8 cellular contexts compared by ENCODE assay signal in the genomic region with DNA sequence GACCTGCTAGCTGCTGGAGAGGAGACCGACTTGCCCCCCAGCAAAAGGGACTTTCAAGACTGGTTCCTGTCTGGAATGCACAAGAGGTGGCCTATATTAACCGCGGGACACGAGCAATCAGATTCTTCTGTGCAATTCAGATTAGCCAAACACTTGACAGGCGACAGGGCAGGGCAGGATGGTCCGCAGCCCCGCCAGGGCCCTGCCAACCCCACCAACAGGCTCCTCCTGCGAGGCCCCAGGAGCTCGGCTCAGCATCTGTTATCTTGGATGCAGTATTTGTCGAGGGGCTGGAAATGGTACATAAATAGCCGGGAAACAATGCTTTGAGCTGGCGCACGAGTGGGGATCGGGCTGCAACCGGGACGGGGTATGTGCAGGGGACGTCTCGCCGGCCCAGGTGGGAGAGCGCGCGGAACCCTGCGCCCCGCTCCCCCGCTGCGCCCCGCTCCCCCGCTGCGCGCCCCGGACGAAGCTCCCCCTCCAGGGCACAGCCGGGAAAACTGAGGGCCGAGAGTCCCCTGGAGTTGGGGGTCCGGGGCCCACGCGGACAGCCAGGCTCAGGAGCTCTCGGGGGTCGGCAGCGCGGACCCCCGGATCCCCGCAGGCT. TPM values are rescaled to one million over a fixed set of nuclear protein-coding genes. Genes with fewer than 3 reads are reported as not detected.
A peak's percentile ranks its signal among the peaks of the same experiment; 100 is the strongest.
DNase-seq lines count a peak whose midpoint lies in the region; ATAC-seq, FAIRE-seq and TF ChIP-seq lines count a peak whose summit lies in the region.

No MANE protein-coding gene starts in this region.

- H3K36me3 ChIP-seq in astrocyte (ENCODE audit: insufficient read depth, low read length) (no peaks in the 10 kb centered on the region), HepG2 (replicated peaks in 1 of 2; ENCODE audit: control insufficient read depth in 1 of 2, insufficient read depth in 2 of 2, low read length in 2 of 2) (no peaks in the 10 kb centered on the region), transverse colon (no peaks in the 10 kb centered on the region)

- DNase-seq in stimulated activated CD4-positive, alpha-beta T cell treated with anti-CD3 and anti-CD28 coated beads, Interleukin-15, amount 100 ng/mL, for 24 hours: peak; percentile 11
- DNase-seq in stimulated activated CD4-positive, alpha-beta T cell treated with anti-CD3 and anti-CD28 coated beads, Interleukin-1b, Interleukin-23, amount 100 ng/mL, for 48 hours: no peak
- DNase-seq in astrocyte (ENCODE audit: low read depth) (no peak), HepG2 (ENCODE audit: low spot score) (no peak), transverse colon (no peak)

- H3K4me1 ChIP-seq in astrocyte (ENCODE audit: insufficient read depth, low read length) (peaks cover 11% of the 10 kb centered on the region), HepG2 (ENCODE audit: insufficient read depth, low read length) (peaks cover 23% of the 10 kb centered on the region), transverse colon (peaks cover 0 to 14% (median 6%) of the 10 kb centered on the region in 4 donors)

- TF ChIP-seq CTCF in astrocyte (IDR thresholded peaks at IDR 0.05; ENCODE audit: insufficient read depth, low read depth, low read length) (no peak), HepG2 (CRISPR knock-in tag; IDR thresholded peaks at IDR 0.05) (no peak), transverse colon (IDR thresholded peaks at IDR 0.05) (no peak)

- TF ChIP-seq RAD21 in HepG2 (CRISPR knock-in tag; IDR thresholded peaks at IDR 0.05): no peak

- H3K4me3 ChIP-seq in astrocyte (ENCODE audit: insufficient read depth, low read depth, low read length) (peak overlapping the region; percentile 56), HepG2 (replicated peaks in 1 of 3; ENCODE audit: insufficient read depth in 1 of 3, low read depth in 2 of 3, low read length in 3 of 3) (peak overlapping the region; percentile 34 to 69 (median 40); a peak in 4 of 6 replicates), transverse colon (peak overlapping the region; percentile 35 to 60 (median 53))

- FAIRE-seq in astrocyte (lab: Jason Lieb, UNC): no peak
- FAIRE-seq in HepG2 (lab: Jason Lieb, UNC): no peak

- H3K27me3 ChIP-seq in astrocyte (ENCODE audit: insufficient read depth, low read length) (peaks cover 2% of the 10 kb centered on the region), HepG2 (ENCODE audit: control insufficient read depth in 1 of 2, insufficient read depth in 2 of 2, low read length in 2 of 2) (peaks cover 7 to 36% of the 10 kb centered on the region in 2 experiments), transverse colon (peaks cover 26% of the 10 kb centered on the region)

- BruUV-seq in HepG2 (replicated peaks; lab: Mats Ljungman, UMichigan): no TSS peak

- no peak for TF ChIP-seq EP300 in HepG2 (IDR thresholded peaks at IDR 0.05; ENCODE audit: low read depth in 2 of 2, low read length in 2 of 2)
- TF ChIP-seq EP300 in HepG2 (CRISPR knock-in tag; IDR thresholded peaks at IDR 0.05; ENCODE audit: borderline replicate concordance): no peak
- TF ChIP-seq EP300 in transverse colon (IDR thresholded peaks at IDR 0.05; ENCODE audit: low read depth): no peak

- in situ Hi-C loops in HepG2 (cut with HindIII; ENCODE audit: extremely low pct_ligation_motif_present, low pct_unique_long_range_greater_than_20kb) (no loop called here), transverse colon (cut with MboI; ENCODE audit: low pct_ligation_motif_present in 1 of 4, low pct_unique_long_range_greater_than_20kb in 1 of 4, low sequenced_read_pairs in 3 of 4) (no loop called here)

- 30% methylated on average over 22 of the region's 43 CpGs for WGBS in HepG2 (ENCODE audit: low lambda C conversion rate)
- 16% methylated on average over 26 of the region's 43 CpGs; no CpG with 5 or more reads in 1 of the 2 donors for WGBS in transverse colon (ENCODE audit: low coverage in 1 of 2), 2 donors

- H2AFZ ChIP-seq in astrocyte (ENCODE audit: low read depth, low read length) (peak overlapping the region; percentile 79), HepG2 (ENCODE audit: low read length) (no peak overlapping the region)

- ATAC-seq in HepG2 (peak; percentile 6; the same call in 2 of the 3 replicates), GM18502 (IDR thresholded peaks at IDR 0.05; ENCODE audit: poor library complexity, unreplicated experiment) (no peak), HG02852 (IDR thresholded peaks at IDR 0.05; ENCODE audit: unreplicated experiment) (no peak), GM21717 (IDR thresholded peaks at IDR 0.05; ENCODE audit: unreplicated experiment) (no peak)

- peak overlapping the region; percentile 89 for H3K4me2 ChIP-seq in astrocyte (ENCODE audit: low read length)
- peak overlapping the region; percentile 66 for H3K4me2 ChIP-seq in HepG2 (ENCODE audit: low read depth, low read length)

- TF ChIP-seq POLR2A in HepG2 (IDR thresholded peaks at IDR 0.05; ENCODE audit: insufficient read depth in 1 of 2, low read depth in 2 of 2, low read length in 2 of 2): no peak
- TF ChIP-seq POLR2A in transverse colon (IDR thresholded peaks at IDR 0.05): no peak

- H3K9me3 Mint-ChIP-seq in astrocyte (ENCODE audit: unreplicated experiment): peaks cover 3% of the 10 kb centered on the region

- POLR2A ChIA-PET in HepG2 (lab: Yijun Ruan, JAX): interaction anchor here (0.6 to 0.9 kb wide), 2 partner anchors 91 to 107 kb away, joined by 3 read pairs; a partner anchor contains a TSS

- H3K27ac ChIP-seq in astrocyte (ENCODE audit: low read depth, low read length) (no peak overlapping the region), HepG2 (ENCODE audit: extremely low read length, insufficient read depth, low read length) (no peak overlapping the region), transverse colon (peak overlapping the region; percentile 59 to 79 (median 66))

- no peaks in the 10 kb centered on the region for H4K20me1 ChIP-seq in astrocyte (ENCODE audit: insufficient read depth, low read length)
- H4K20me1 ChIP-seq in HepG2 (ENCODE audit: insufficient read depth, low read length): no peaks in the 10 kb centered on the region

- H3K79me2 ChIP-seq in astrocyte (ENCODE audit: insufficient read depth, low read length) (no peaks in the 10 kb centered on the region), HepG2 (ENCODE audit: insufficient read depth, low read length) (no peaks in the 10 kb centered on the region)

- H3K27ac Mint-ChIP-seq in astrocyte (ENCODE audit: unreplicated experiment): peak overlapping the region; percentile 66

- intact Hi-C loops in HepG2 (cut with micrococcal nuclease; ENCODE audit: unreplicated experiment) (loop anchor here (1.0 to 5.0 kb wide), 2 partner anchors 36 to 53 kb away; no protein-coding TSS in a partner anchor), transverse colon (cut with DNase I; ENCODE audit: low total_unique reads) (no loop called here)

- H3K27me3 Mint-ChIP-seq in astrocyte (ENCODE audit: low read depth, unreplicated experiment): peaks cover 30% of the 10 kb centered on the region

- CTCF ChIA-PET in HepG2 (lab: Yijun Ruan, JAX; ENCODE audit: low intra/inter-chr PET ratio, low total read pairs): interaction anchor here (1.4 to 3.0 kb wide), 3 partner anchors 35 to 85 kb away, joined by 3 to 47 read pairs (median 13); no protein-coding TSS in a partner anchor

- peak overlapping the region; percentile 85 for H3K4me3 Mint-ChIP-seq in astrocyte (ENCODE audit: unreplicated experiment)

- H3K9ac ChIP-seq in astrocyte (ENCODE audit: low read length) (peak overlapping the region; percentile 63), HepG2 (ENCODE audit: insufficient read depth, low read depth, low read length) (0 out of 2 replicates have a peak overlapping the region, but pooled peaks have one; percentile 15)

- no peaks in the 10 kb centered on the region for H3K9me3 ChIP-seq in astrocyte (ENCODE audit: insufficient read depth, low read depth, low read length)
- no peaks in the 10 kb centered on the region for H3K9me3 ChIP-seq in HepG2 (ENCODE audit: low read length)
- no peaks in the 10 kb centered on the region for H3K9me3 ChIP-seq in transverse colon

- no peaks in the 10 kb centered on the region for H3K36me3 Mint-ChIP-seq in astrocyte (ENCODE audit: low read depth, unreplicated experiment)

- peaks cover 10% of the 10 kb centered on the region for H3K4me1 Mint-ChIP-seq in astrocyte (ENCODE audit: low read depth, unreplicated experiment)

RNA-seq across cellular contexts. Expression of a gene that starts 0.7 kb away (rescaled TPM):
- total RNA-seq in astrocyte (0.22 and 0.86 TPM in 2 replicates), HepG2 (2016; rRNA removed; fragmentation: Illumina TruSeq; extraction: Trizol) (0.09 and 0.52 TPM in 2 replicates), transverse colon (1 to 10 TPM in 3 of 4 donors, under 1 TPM in 1; 0.80 to 6.2 (median 1.7) TPM)
- total RNA-seq in HepG2 (2016; cell fraction: cytosol; rRNA removed; fragmentation: Illumina TruSeq; extraction: Trizol; ENCODE audit: low read depth): not detected in 2 replicates
- total RNA-seq in HepG2 (2016; cell fraction: insoluble cytoplasmic fraction; rRNA removed; fragmentation: Illumina TruSeq; extraction: Trizol): 0.06 and 0.11 TPM in 2 replicates
- total RNA-seq in HepG2 (2016; cell fraction: membrane; rRNA removed; fragmentation: Illumina TruSeq; extraction: Trizol): 0.24 TPM in 1 of 2 replicates, not detected in the other
- total RNA-seq in HepG2 (2016; cell fraction: nucleus; rRNA removed; fragmentation: Illumina TruSeq; extraction: Trizol): 0.09 TPM in 1 of 2 replicates, not detected in the other
- 0.05 TPM in 2 replicates for polyA plus RNA-seq in HepG2 (2011; rRNA removed)
- 0.08 and 0.11 TPM in 2 replicates for polyA plus RNA-seq in HepG2 (2011; cell fraction: cytosol; rRNA removed)
- 0.16 and 0.56 TPM in 2 replicates for polyA plus RNA-seq in HepG2 (2011; cell fraction: nucleus; rRNA removed)
- 0.03 and 0.16 TPM in 2 replicates for polyA plus RNA-seq in HepG2 (2012)
- not detected in 2 replicates for polyA plus RNA-seq in HepG2 (2016; cell fraction: cytosol; fragmentation: Illumina TruSeq; extraction: Trizol; ENCODE audit: low read depth)
- polyA plus RNA-seq in HepG2 (2016; cell fraction: insoluble cytoplasmic fraction; fragmentation: Illumina TruSeq; extraction: Trizol; ENCODE audit: low read depth): 0.05 and 0.07 TPM in 2 replicates
- polyA plus RNA-seq in HepG2 (2016; cell fraction: membrane; fragmentation: Illumina TruSeq; extraction: Trizol; ENCODE audit: low read depth): 0.05 TPM in 1 of 2 replicates, not detected in the other
- polyA plus RNA-seq in HepG2 (2016; cell fraction: nucleus; fragmentation: Illumina TruSeq; extraction: Trizol; ENCODE audit: insufficient read depth, low read depth): not detected in 2 replicates
- 1.3 TPM in 1 of 2 replicates, not detected in the other for polyA minus RNA-seq in HepG2 (2011; rRNA and poly(A)+ RNA removed; ENCODE audit: low replicate concordance)
- polyA minus RNA-seq in HepG2 (2011; cell fraction: cytosol; rRNA and poly(A)+ RNA removed): not detected in 2 replicates
- polyA minus RNA-seq in HepG2 (2011; cell fraction: nucleus; rRNA and poly(A)+ RNA removed): 0.52 TPM in 1 of 2 replicates, not detected in the other

RNA-seq across cellular contexts. Expression of a gene that starts 21.0 kb away (rescaled TPM):
- not detected in 2 replicates for total RNA-seq in astrocyte
- not detected in 2 replicates for total RNA-seq in HepG2 (2016; rRNA removed; fragmentation: Illumina TruSeq; extraction: Trizol)
- total RNA-seq in HepG2 (2016; cell fraction: cytosol; rRNA removed; fragmentation: Illumina TruSeq; extraction: Trizol; ENCODE audit: low read depth): not detected in 2 replicates
- total RNA-seq in HepG2 (2016; cell fraction: insoluble cytoplasmic fraction; rRNA removed; fragmentation: Illumina TruSeq; extraction: Trizol): not detected in 2 replicates
- total RNA-seq in HepG2 (2016; cell fraction: membrane; rRNA removed; fragmentation: Illumina TruSeq; extraction: Trizol): not detected in 2 replicates
- total RNA-seq in HepG2 (2016; cell fraction: nucleus; rRNA removed; fragmentation: Illumina TruSeq; extraction: Trizol): not detected in 2 replicates
- not detected in 2 replicates for polyA plus RNA-seq in HepG2 (2011; rRNA removed)
- not detected in 2 replicates for polyA plus RNA-seq in HepG2 (2011; cell fraction: cytosol; rRNA removed)
- not detected in 2 replicates for polyA plus RNA-seq in HepG2 (2011; cell fraction: nucleus; rRNA removed)
- not detected in 2 replicates for polyA plus RNA-seq in HepG2 (2012)
- not detected in 2 replicates for polyA plus RNA-seq in HepG2 (2016; cell fraction: cytosol; fragmentation: Illumina TruSeq; extraction: Trizol; ENCODE audit: low read depth)
- polyA plus RNA-seq in HepG2 (2016; cell fraction: insoluble cytoplasmic fraction; fragmentation: Illumina TruSeq; extraction: Trizol; ENCODE audit: low read depth): not detected in 2 replicates
- polyA plus RNA-seq in HepG2 (2016; cell fraction: membrane; fragmentation: Illumina TruSeq; extraction: Trizol; ENCODE audit: low read depth): not detected in 2 replicates
- not detected in 2 replicates for polyA plus RNA-seq in HepG2 (2016; cell fraction: nucleus; fragmentation: Illumina TruSeq; extraction: Trizol; ENCODE audit: insufficient read depth, low read depth)
- not detected in 2 replicates for polyA minus RNA-seq in HepG2 (2011; rRNA and poly(A)+ RNA removed; ENCODE audit: low replicate concordance)
- not detected in 2 replicates for polyA minus RNA-seq in HepG2 (2011; cell fraction: cytosol; rRNA and poly(A)+ RNA removed)
- polyA minus RNA-seq in HepG2 (2011; cell fraction: nucleus; rRNA and poly(A)+ RNA removed): not detected in 2 replicates
- under 1 TPM in 2 of 4 donors, not detected in 2; 0.16 to 0.60 TPM for total RNA-seq in transverse colon

Comparison
In these comparisons a context has a peak if more than half of its experiments do, and no peak if none do; other contexts are left out.
1. H3K27ac ChIP-seq: peak in transverse colon (4 of 4); none in astrocyte (single experiment) and HepG2 (single experiment).
2. Peak in every context shown above with its lines, with median percentiles within 50 percentile points of each other: H3K4me3 ChIP-seq.